In genomic region chr5:71588533-71588885, GRCh38 we compare ENCODE assay signal across 1 cellular context.
TF ChIP-seq lines count a peak whose summit lies in the region.

No MANE protein-coding gene starts in this region.

TF ChIP-seq in H1, 55 proteins besides CTCF, POLR2A, EP300 and RAD21:
- no peak for TF ChIP-seq ATF3 (IDR thresholded peaks at IDR 0.05; ENCODE audit: insufficient read depth, low read depth, low read length)
- no peak for TF ChIP-seq NRF1 (IDR thresholded peaks at IDR 0.05; ENCODE audit: low read depth, low read length)
- TF ChIP-seq JUN (IDR thresholded peaks at IDR 0.05; ENCODE audit: low read depth, low read length): no peak
- TF ChIP-seq ATF2 (IDR thresholded peaks at IDR 0.05; ENCODE audit: low read length): no peak
- no peak for TF ChIP-seq SIN3A (conservative IDR thresholded peaks at IDR 0.05 in 1 of 2, IDR thresholded peaks at IDR 0.05 in 1 of 2; ENCODE audit: low read depth in 1 of 2, low read length in 2 of 2)
- TF ChIP-seq CBX8 (IDR thresholded peaks at IDR 0.05; ENCODE audit: borderline replicate concordance, low read depth, low read length): no peak
- TF ChIP-seq CHD1 (IDR thresholded peaks at IDR 0.05; ENCODE audit: low read depth, low read length): no peak
- TF ChIP-seq TAF1 (IDR thresholded peaks at IDR 0.05; ENCODE audit: low read depth, low read length): no peak
TF ChIP-seq in H1: peak in this region for 0.
